In the genomic region with DNA sequence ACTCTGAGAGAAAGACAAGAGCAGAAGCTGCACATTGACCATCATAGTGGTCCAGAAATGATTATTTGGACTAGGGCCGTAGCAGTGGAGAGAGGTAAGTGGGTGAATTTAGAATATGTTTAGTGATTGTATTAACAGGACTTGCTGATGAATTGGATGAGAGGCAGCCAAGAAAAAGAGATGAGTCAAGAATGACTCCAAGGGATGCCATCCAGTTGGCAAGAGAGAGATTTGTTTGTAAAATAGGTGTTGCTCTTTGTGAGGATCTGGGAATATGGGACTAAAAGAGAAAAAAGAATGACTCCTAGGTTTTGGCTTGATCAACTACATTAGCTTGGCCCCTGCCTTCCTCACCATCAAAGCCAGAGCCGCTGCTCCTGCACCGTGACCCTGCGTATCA, we compare ENCODE assay signal across 16 cellular contexts. TPM values are rescaled to one million over a fixed set of nuclear protein-coding genes. Genes with fewer than 3 reads are reported as not detected.
DNase-seq lines count a peak whose midpoint lies in the region; ATAC-seq and TF ChIP-seq lines count a peak whose summit lies in the region.
"Had no signal": no experiment of that assay in that cellular context is flagged by ENCODE, and none has a peak within 500 bp of the region (broad histone marks: within the 10 kb centered on the region; RNA-seq: fewer than 3 reads in every experiment).

No MANE protein-coding gene starts in this region.

- H3K9me3 Mint-ChIP-seq in naive thymus-derived CD4-positive, alpha-beta T cell, result no peaks in the 10 kb centered on the region
- H3K9me3 Mint-ChIP-seq: activated naive CD4-positive, alpha-beta T cell treated with anti-CD3 and anti-CD28 coated beads, Interleukin-2, amount 50 U/mL, for 24 hours; type B pancreatic cell; WTC11 had no signal

- H3K4me1 Mint-ChIP-seq in naive thymus-derived CD4-positive, alpha-beta T cell, result peaks cover 0 to 3% (median 0%) of the 10 kb centered on the region in 7 donors
- H3K4me1 Mint-ChIP-seq: activated naive CD4-positive, alpha-beta T cell treated with anti-CD3 and anti-CD28 coated beads, Interleukin-2, amount 50 U/mL, for 24 hours had no signal

- peaks cover 0 to 8% (median 0%) of the 10 kb centered on the region in 5 donors for H3K36me3 Mint-ChIP-seq in naive thymus-derived CD4-positive, alpha-beta T cell
- H3K36me3 Mint-ChIP-seq: type B pancreatic cell, WTC11 had no signal

- CTCF ChIA-PET in SK-N-SH (lab: Yijun Ruan, JAX), result interaction anchor here (0.9 kb wide), 1 partner anchor 14 kb away, joined by 3 read pairs; no protein-coding TSS in a partner anchor
- CTCF ChIA-PET in naive thymus-derived CD4-positive, alpha-beta T cell (lab: Charles Lee), result no interaction called here

- H3K4me1 ChIP-seq in SK-N-SH (ENCODE audit: control insufficient read depth in 1 of 2, insufficient read depth in 2 of 2, low read depth in 1 of 2, low read length in 1 of 2), result peaks cover 3 to 15% of the 10 kb centered on the region in 2 experiments; a peak in 2 of 4 replicates
- H3K4me1 ChIP-seq in effector memory CD4-positive, alpha-beta T cell (ENCODE audit: control insufficient read depth, insufficient read depth, low read length, poor library complexity, severe bottlenecking), result no peaks in the 10 kb centered on the region
- H3K4me1 ChIP-seq in naive thymus-derived CD4-positive, alpha-beta T cell (ENCODE audit: control insufficient read depth in 2 of 2, insufficient read depth in 2 of 2, low read length in 2 of 2), result no peaks in the 10 kb centered on the region
- H3K4me1 ChIP-seq: BE2C had no signal

- TF ChIP-seq EP300 in SK-N-SH (IDR thresholded peaks at IDR 0.05; ENCODE audit: borderline replicate concordance in 1 of 2, low read depth in 1 of 2, low read length in 1 of 2), result peak in 1 of 2 experiments; percentile 43; a peak in 1 of 4 replicates

- peak overlapping the region in 1 of 2 experiments; percentile 56; a peak in 2 of 4 replicates for H3K27ac ChIP-seq in SK-N-SH (ENCODE audit: low read depth in 2 of 2, low read length in 1 of 2)
- H3K27ac ChIP-seq in effector memory CD4-positive, alpha-beta T cell (ENCODE audit: insufficient read depth, low read length, poor library complexity, severe bottlenecking), result no peak overlapping the region
- no peak overlapping the region for H3K27ac ChIP-seq in naive thymus-derived CD4-positive, alpha-beta T cell (ENCODE audit: low read depth, low read length)

- no peak overlapping the region for H3K4me3 ChIP-seq in SK-N-SH (ENCODE audit: low read depth in 2 of 2, low read length in 1 of 2)
- no peak overlapping the region for H3K4me3 ChIP-seq in effector memory CD4-positive, alpha-beta T cell (ENCODE audit: insufficient read depth, low read depth, low read length, poor library complexity, severe bottlenecking)
- H3K4me3 ChIP-seq in naive thymus-derived CD4-positive, alpha-beta T cell (ENCODE audit: low read length), result no peak overlapping the region

- H4K20me1 ChIP-seq in SK-N-SH (ENCODE audit: insufficient read depth), result peaks cover 23% of the 10 kb centered on the region

- no peak for ATAC-seq in HG03354 (IDR thresholded peaks at IDR 0.05; ENCODE audit: poor library complexity, severe bottlenecking, unreplicated experiment)
- no peak for ATAC-seq in naive thymus-derived CD4-positive, alpha-beta T cell
- ATAC-seq: WTC11 had no signal

- H3K27me3 Mint-ChIP-seq in naive thymus-derived CD4-positive, alpha-beta T cell, result no peaks in the 10 kb centered on the region
- H3K27me3 Mint-ChIP-seq: activated naive CD4-positive, alpha-beta T cell treated with anti-CD3 and anti-CD28 coated beads, Interleukin-2, amount 50 U/mL, for 24 hours; type B pancreatic cell had no signal

- H3K27me3 ChIP-seq in SK-N-SH (ENCODE audit: insufficient read depth), result no peaks in the 10 kb centered on the region
- H3K27me3 ChIP-seq in effector memory CD4-positive, alpha-beta T cell (replicated peaks; ENCODE audit: control insufficient read depth, insufficient read depth, low read length, poor library complexity, severe bottlenecking), result no peaks in the 10 kb centered on the region
- no peaks in the 10 kb centered on the region for H3K27me3 ChIP-seq in naive thymus-derived CD4-positive, alpha-beta T cell (ENCODE audit: control insufficient read depth in 2 of 2, insufficient read depth in 2 of 2, low read length in 2 of 2)
- H3K27me3 ChIP-seq: BE2C had no signal

- H3K27ac Mint-ChIP-seq in naive thymus-derived CD4-positive, alpha-beta T cell, result no peak overlapping the region
- H3K27ac Mint-ChIP-seq: activated naive CD4-positive, alpha-beta T cell treated with anti-CD3 and anti-CD28 coated beads, Interleukin-2, amount 50 U/mL, for 24 hours; type B pancreatic cell; WTC11 had no signal

- intact Hi-C loops in naive thymus-derived CD4-positive, alpha-beta T cell (cut with micrococcal nuclease), result no loop called here

- peaks cover 10% of the 10 kb centered on the region for H3F3A ChIP-seq in SK-N-SH (replicated peaks; ENCODE audit: insufficient read depth)

- TF ChIP-seq RAD21 in SK-N-SH (IDR thresholded peaks at IDR 0.05; ENCODE audit: low read length), result no peak

- H3K4me3 Mint-ChIP-seq in naive thymus-derived CD4-positive, alpha-beta T cell, result no peak overlapping the region
- H3K4me3 Mint-ChIP-seq: activated naive CD4-positive, alpha-beta T cell treated with anti-CD3 and anti-CD28 coated beads, Interleukin-2, amount 50 U/mL, for 24 hours; type B pancreatic cell; WTC11 had no signal

- TF ChIP-seq CTCF in SK-N-SH (IDR thresholded peaks at IDR 0.05), result no peak

- H3K79me2 ChIP-seq in SK-N-SH (ENCODE audit: insufficient read depth), result no peaks in the 10 kb centered on the region

- H3K9ac ChIP-seq in SK-N-SH, result no peak overlapping the region

- DNase-seq in A172 (ENCODE audit: low spot score) (peak; percentile 73), GM04504 (ENCODE audit: low read depth) (peak; percentile 26), SK-N-SH (no peak), fibroblast of peridontal ligament (ENCODE audit: extremely low read depth) (peak; percentile 60), NCI-H2107 treated with DMSO at 0.1 percent for 48 hours (lab: John Stamatoyannopoulos, UW; ENCODE audit: unreplicated experiment) (no peak)
- DNase-seq in effector memory CD4-positive, alpha-beta T cell, result no peak
- DNase-seq in naive thymus-derived CD4-positive, alpha-beta T cell, result no peak
- DNase-seq: activated CD8-positive, alpha-beta memory T cell treated with anti-CD3 and anti-CD28 coated beads, Interleukin-2, amount 50 U/mL, for 4 hours; BE2C; MM.1S; NCI-H2107; nucleus accumbens had no signal

- no peaks in the 10 kb centered on the region for H3K9me2 ChIP-seq in SK-N-SH

- no peaks in the 10 kb centered on the region for H3K9me3 ChIP-seq in SK-N-SH
- H3K9me3 ChIP-seq in effector memory CD4-positive, alpha-beta T cell (ENCODE audit: control insufficient read depth, low read length), result no peaks in the 10 kb centered on the region
- H3K9me3 ChIP-seq in naive thymus-derived CD4-positive, alpha-beta T cell (ENCODE audit: control insufficient read depth in 2 of 3, low read length in 3 of 3), result no peaks in the 10 kb centered on the region
- H3K9me3 ChIP-seq: BE2C had no signal

- WGBS in SK-N-SH (ENCODE audit: low lambda C conversion rate), result 92% methylated on average over 4 of the region's 4 CpGs

- H2AFZ ChIP-seq in SK-N-SH (ENCODE audit: low read depth), result no peak overlapping the region

- POLR2A ChIA-PET in SK-N-SH (lab: Yijun Ruan, JAX), result no interaction called here
- POLR2A ChIA-PET in naive thymus-derived CD4-positive, alpha-beta T cell (lab: Charles Lee), result no interaction called here

- H3K4me2 ChIP-seq in SK-N-SH, result 0 out of 2 replicates have a peak overlapping the region, but pooled peaks have one; percentile 31

- peaks cover 0 to 6% of the 10 kb centered on the region in 2 experiments for H3K36me3 ChIP-seq in SK-N-SH (replicated peaks in 1 of 2; ENCODE audit: control insufficient read depth in 1 of 2, insufficient read depth in 2 of 2, low read length in 1 of 2)
- H3K36me3 ChIP-seq in effector memory CD4-positive, alpha-beta T cell (ENCODE audit: control insufficient read depth, insufficient read depth, low read length), result peaks cover 3% of the 10 kb centered on the region
- peaks cover 0 to 5% (median 0%) of the 10 kb centered on the region in 3 experiments for H3K36me3 ChIP-seq in naive thymus-derived CD4-positive, alpha-beta T cell (ENCODE audit: control insufficient read depth in 2 of 3, insufficient read depth in 3 of 3, low read length in 3 of 3)
- H3K36me3 ChIP-seq: BE2C had no signal

TF ChIP-seq in SK-N-SH, 30 proteins besides CTCF, POLR2A, EP300 and RAD21 (continues in another document):
- TF ChIP-seq, protein P1, sequence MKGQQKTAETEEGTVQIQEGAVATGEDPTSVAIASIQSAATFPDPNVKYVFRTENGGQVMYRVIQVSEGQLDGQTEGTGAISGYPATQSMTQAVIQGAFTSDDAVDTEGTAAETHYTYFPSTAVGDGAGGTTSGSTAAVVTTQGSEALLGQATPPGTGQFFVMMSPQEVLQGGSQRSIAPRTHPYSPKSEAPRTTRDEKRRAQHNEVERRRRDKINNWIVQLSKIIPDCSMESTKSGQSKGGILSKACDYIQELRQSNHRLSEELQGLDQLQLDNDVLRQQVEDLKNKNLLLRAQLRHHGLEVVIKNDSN (IDR thresholded peaks at IDR 0.05; ENCODE audit: borderline replicate concordance, low read depth), result no peak
- TF ChIP-seq, protein P2, sequence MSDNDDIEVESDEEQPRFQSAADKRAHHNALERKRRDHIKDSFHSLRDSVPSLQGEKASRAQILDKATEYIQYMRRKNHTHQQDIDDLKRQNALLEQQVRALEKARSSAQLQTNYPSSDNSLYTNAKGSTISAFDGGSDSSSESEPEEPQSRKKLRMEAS (IDR thresholded peaks at IDR 0.05; ENCODE audit: low read depth), result peak; percentile 36; the same call in 1 of the 2 replicates
- TF ChIP-seq GATA2 (CRISPR knock-in tag; IDR thresholded peaks at IDR 0.05), result no peak
- peak; percentile 64 for TF ChIP-seq TCF12 (IDR thresholded peaks at IDR 0.05)
- TF ChIP-seq NFIC (IDR thresholded peaks at IDR 0.05; ENCODE audit: borderline replicate concordance), result peak; percentile 93
- TF ChIP-seq YY1 (IDR thresholded peaks at IDR 0.05; ENCODE audit: low read depth), result no peak
- TF ChIP-seq JUND (IDR thresholded peaks at IDR 0.05), result peak; percentile 79
- no peak for TF ChIP-seq GABPA (IDR thresholded peaks at IDR 0.05; ENCODE audit: low read depth)
- TF ChIP-seq FOXJ3 (CRISPR knock-in tag; IDR thresholded peaks at IDR 0.05), result no peak
- no peak for TF ChIP-seq FOXM1 (IDR thresholded peaks at IDR 0.05; ENCODE audit: low read depth)

RNA-seq across cellular contexts. Expression of a gene that starts 54.2 kb away (rescaled TPM):
- not detected in 2 replicates for total RNA-seq in A172 (2014; rRNA removed; shearing (Covaris generic))
- 0.26 and 0.69 TPM in 2 replicates for polyA plus RNA-seq in SK-N-SH (2012; rRNA removed)
- polyA plus RNA-seq in SK-N-SH (2012; cell fraction: cytosol; rRNA removed), result 0.17 TPM in 1 of 2 replicates, not detected in the other
- 3.6 and 6.6 TPM in 2 replicates for polyA plus RNA-seq in SK-N-SH (2012; cell fraction: nucleus; rRNA removed)
- 1 to 10 TPM in 1 of 5 experiments, under 1 TPM in 4; 0.51 to 2.2 (median 0.68) TPM for total RNA-seq in naive thymus-derived CD4-positive, alpha-beta T cell
- polyA plus RNA-seq in naive thymus-derived CD4-positive, alpha-beta T cell, result not detected

Comparison
In these comparisons a context has a peak if more than half of its experiments do, and no peak if none do; other contexts are left out.
1. DNase-seq: peak in A172 (single experiment), GM04504 (single experiment) and fibroblast of peridontal ligament (single experiment); none in SK-N-SH (single experiment), effector memory CD4-positive, alpha-beta T cell (0 of 3), naive thymus-derived CD4-positive, alpha-beta T cell (0 of 9) and NCI-H2107 treated with DMSO at 0.1 percent for 48 hours (single experiment).